22 cellular contexts compared by ENCODE assay signal in the genomic region with DNA sequence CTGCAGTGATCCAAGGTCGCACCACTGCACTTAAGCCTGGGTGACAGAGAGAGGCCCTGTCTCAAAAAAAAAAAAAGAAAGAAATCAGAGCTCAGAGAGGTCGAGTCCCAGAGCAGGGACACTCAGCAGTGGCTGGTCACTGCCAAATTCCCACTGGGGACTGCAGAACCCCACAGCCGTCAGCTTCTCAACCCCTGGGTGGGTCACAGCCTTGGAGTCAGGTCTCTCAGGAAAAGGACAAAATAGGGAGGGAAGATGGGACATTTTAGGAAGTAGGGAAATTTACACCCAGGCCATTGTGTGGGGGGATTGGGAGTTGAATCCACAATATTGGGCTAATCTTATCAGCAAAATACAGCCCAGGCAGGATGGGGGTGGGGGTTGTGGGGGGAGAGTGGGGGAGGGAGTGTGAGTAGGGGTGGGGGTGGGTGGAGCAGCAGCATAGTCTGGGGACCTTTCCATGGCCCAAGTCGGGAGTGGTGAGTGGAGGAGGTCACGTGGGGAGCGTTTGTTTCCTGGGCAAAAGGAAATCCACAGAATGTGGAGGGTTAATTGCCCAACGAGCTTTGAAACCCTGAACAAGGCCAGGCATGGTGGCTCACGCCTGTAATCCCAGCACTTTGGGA. TPM values are rescaled to one million over a fixed set of nuclear protein-coding genes. Genes with fewer than 3 reads are reported as not detected.
DNase-seq lines count a peak whose midpoint lies in the region; ATAC-seq, FAIRE-seq and TF ChIP-seq lines count a peak whose summit lies in the region.
"Had no signal": no experiment of that assay in that cellular context is flagged by ENCODE, and none has a peak within 500 bp of the region (broad histone marks: within the 10 kb centered on the region; RNA-seq: fewer than 3 reads in every experiment).

No MANE protein-coding gene starts in this region.

- H3K4me3 ChIP-seq in K562: no peak overlapping the region

- BruUV-seq in K562 (replicated peaks; lab: Mats Ljungman, UMichigan): no TSS peak

- POLR2A ChIA-PET in K562 (lab: Yijun Ruan, JAX): interaction anchor here (0.6 to 0.7 kb wide), 2 partner anchors 52 to 104 kb away, joined by 4 read pairs; no protein-coding TSS in a partner anchor

- peak overlapping the region; percentile 50; the same call in 1 of the 3 replicates for H3K27ac ChIP-seq in K562 (ENCODE audit: extremely low read depth, low read depth, low read length)
- H3K27ac ChIP-seq: RWPE1 had no signal

- 0 out of 2 replicates have a peak, but pooled peaks cover 3% of the 10 kb centered on the region for H4K20me1 ChIP-seq in K562 (replicated peaks; ENCODE audit: control insufficient read depth, insufficient read depth, low read length)

- H3K9me3 ChIP-seq in K562 (replicated peaks; ENCODE audit: control insufficient read depth, insufficient read depth, low read depth, low read length): no peaks in the 10 kb centered on the region

- no peak for DNase-seq in activated naive CD4-positive, alpha-beta T cell treated with anti-CD3 and anti-CD28 coated beads for 36 hours
- DNase-seq in activated naive CD4-positive, alpha-beta T cell treated with Interleukin-2 at 50 U/mL for 16 hours: no peak
- DNase-seq in OCI-M1 (lab: John Stamatoyannopoulos, UW): peak; percentile 12
- peak; percentile 71 to 85 (median 72) for DNase-seq in K562 (ENCODE audit: extremely low read depth in 1 of 4, low spot score in 3 of 4)
- no peak for DNase-seq in pons (ENCODE audit: low spot score)
- DNase-seq in germinal center (ENCODE audit: low spot score): no peak
- DNase-seq: H7, HFFc6, KG1, NCI-H1105, NCI-H146, NCI-H2029, NCI-H226, NCI-H510A treated with DMSO at 0.1 percent for 48 hours, NCI-H748 treated with DMSO at 0.1 percent for 48 hours had no signal

- H3K79me2 ChIP-seq in K562 (ENCODE audit: control insufficient read depth, insufficient read depth, low read length): peaks cover 21% of the 10 kb centered on the region

- TF ChIP-seq EP300 in K562 (IDR thresholded peaks at IDR 0.05; ENCODE audit: low read length): peak; percentile 52; the same call in 1 of the 2 replicates

- H3K4me2 ChIP-seq in K562 (ENCODE audit: insufficient read depth, low read length): peak overlapping the region; percentile 42; the same call in 1 of the 2 replicates

- intact Hi-C loops in activated naive CD4-positive, alpha-beta T cell treated with anti-CD3 and anti-CD28 coated beads for 36 hours (cut with micrococcal nuclease): no loop called here
- intact Hi-C loops in K562 (cut with micrococcal nuclease): no loop called here

- H3K27me3 ChIP-seq in K562 (ENCODE audit: control insufficient read depth in 2 of 2, insufficient read depth in 2 of 2, low read length in 2 of 2): no peaks in the 10 kb centered on the region

- ATAC-seq in K562 (no peak; the same call in 2 of the 3 replicates), HG02938 (IDR thresholded peaks at IDR 0.05; ENCODE audit: unreplicated experiment) (no peak)
- ATAC-seq in stimulated activated memory B cell treated with anti-CD40 and anti-IgM and Interleukin-4, amounts not matched to agents 10 μg/mL and 1 μg/mL and 100 μg/mL, for 72 hours: no peak

- H2AFZ ChIP-seq in K562 (ENCODE audit: low read depth, low read length): no peak overlapping the region

- no peak for TF ChIP-seq POLR2A in K562 (conservative IDR thresholded peaks at IDR 0.05)

- peak overlapping the region; percentile 21 for H3K27ac Mint-ChIP-seq in activated naive CD4-positive, alpha-beta T cell treated with anti-CD3 and anti-CD28 coated beads for 36 hours
- H3K27ac Mint-ChIP-seq in stimulated activated memory B cell treated with anti-CD40 and anti-IgM and Interleukin-4, amounts not matched to agents 10 μg/mL and 1 μg/mL and 100 μg/mL, for 72 hours: peak overlapping the region; percentile 66
- H3K27ac Mint-ChIP-seq: HFFc6 had no signal

- peaks cover 21 to 41% of the 10 kb centered on the region in 2 experiments; a peak in 4 of 5 replicates for H3K4me1 ChIP-seq in K562 (replicated peaks in 1 of 2; ENCODE audit: control insufficient read depth in 2 of 2, insufficient read depth in 2 of 2, low read length in 2 of 2)

- CTCF ChIA-PET in activated naive CD4-positive, alpha-beta T cell treated with anti-CD3 and anti-CD28 coated beads for 36 hours (lab: Charles Lee): interaction anchor here (0.7 to 1.4 kb wide), 2 partner anchors 10 to 63 kb away, joined by 3 to 4 read pairs; no protein-coding TSS in a partner anchor
- CTCF ChIA-PET in K562 (lab: Yijun Ruan, JAX; ENCODE audit: low intra/inter-chr PET ratio): interaction anchor here (0.7 kb wide), 1 partner anchor 598 kb away, joined by 3 read pairs; no protein-coding TSS in a partner anchor

- 18% methylated on average over 3 of the region's 8 CpGs for WGBS in K562 (ENCODE audit: insufficient coverage, low coverage, missing lambda C conversion rate)

- no peak overlapping the region for H3K4me3 Mint-ChIP-seq in activated naive CD4-positive, alpha-beta T cell treated with anti-CD3 and anti-CD28 coated beads for 36 hours
- H3K4me3 Mint-ChIP-seq in stimulated activated memory B cell treated with anti-CD40 and anti-IgM and Interleukin-4, amounts not matched to agents 10 μg/mL and 1 μg/mL and 100 μg/mL, for 72 hours: no peak overlapping the region
- H3K4me3 Mint-ChIP-seq: CD14-positive monocyte, HFFc6 had no signal

- no peaks in the 10 kb centered on the region for H3K9me1 ChIP-seq in K562 (ENCODE audit: control insufficient read depth, insufficient read depth, low read length)

- no peaks in the 10 kb centered on the region for H3K27me3 Mint-ChIP-seq in activated naive CD4-positive, alpha-beta T cell treated with anti-CD3 and anti-CD28 coated beads for 36 hours (ENCODE audit: low read depth)
- no peaks in the 10 kb centered on the region for H3K27me3 Mint-ChIP-seq in stimulated activated memory B cell treated with anti-CD40 and anti-IgM and Interleukin-4, amounts not matched to agents 10 μg/mL and 1 μg/mL and 100 μg/mL, for 72 hours

- in situ Hi-C loops in K562 (cut with MboI): loop anchor here (5.0 kb wide), 1 partner anchor 68 kb away; no protein-coding TSS in a partner anchor

- peaks cover 18% of the 10 kb centered on the region for H3K4me1 Mint-ChIP-seq in activated naive CD4-positive, alpha-beta T cell treated with anti-CD3 and anti-CD28 coated beads for 36 hours (ENCODE audit: low read depth)
- peaks cover 19% of the 10 kb centered on the region for H3K4me1 Mint-ChIP-seq in stimulated activated memory B cell treated with anti-CD40 and anti-IgM and Interleukin-4, amounts not matched to agents 10 μg/mL and 1 μg/mL and 100 μg/mL, for 72 hours

- peak overlapping the region in 1 of 2 experiments; percentile 86; a peak in 1 of 4 replicates for H3K9ac ChIP-seq in K562 (ENCODE audit: insufficient read depth in 1 of 2, low read depth in 2 of 2, low read length in 2 of 2)

- H3K36me3 ChIP-seq in K562 (ENCODE audit: control insufficient read depth, insufficient read depth, low read length): peaks cover 45% of the 10 kb centered on the region; the same call in 2 of the 3 replicates

- no peaks in the 10 kb centered on the region for H3K9me3 Mint-ChIP-seq in activated naive CD4-positive, alpha-beta T cell treated with anti-CD3 and anti-CD28 coated beads for 36 hours
- no peaks in the 10 kb centered on the region for H3K9me3 Mint-ChIP-seq in stimulated activated memory B cell treated with anti-CD40 and anti-IgM and Interleukin-4, amounts not matched to agents 10 μg/mL and 1 μg/mL and 100 μg/mL, for 72 hours
- H3K9me3 Mint-ChIP-seq: HFFc6 had no signal

- no peak for TF ChIP-seq CTCF in K562 (IDR thresholded peaks at IDR 0.05 in 2 of 3, conservative IDR thresholded peaks at IDR 0.05 in 1 of 3; ENCODE audit: insufficient read depth in 2 of 3, low read depth in 1 of 3, low read length in 3 of 3)

- peaks cover 17% of the 10 kb centered on the region for H3K36me3 Mint-ChIP-seq in activated naive CD4-positive, alpha-beta T cell treated with anti-CD3 and anti-CD28 coated beads for 36 hours (ENCODE audit: low read depth)
- peaks cover 41% of the 10 kb centered on the region for H3K36me3 Mint-ChIP-seq in stimulated activated memory B cell treated with anti-CD40 and anti-IgM and Interleukin-4, amounts not matched to agents 10 μg/mL and 1 μg/mL and 100 μg/mL, for 72 hours

- FAIRE-seq in K562 (lab: Jason Lieb, UNC): peak; percentile 66
- FAIRE-seq: A204.1, G401.6 had no signal

- no peak for TF ChIP-seq RAD21 in K562 (CRISPR knock-in tag; conservative IDR thresholded peaks at IDR 0.05 in 1 of 2, IDR thresholded peaks at IDR 0.05 in 1 of 2)

RNA-seq across cellular contexts. Expression of a gene that starts 5.0 kb away (rescaled TPM):
- total RNA-seq in activated naive CD4-positive, alpha-beta T cell treated with anti-CD3 and anti-CD28 coated beads for 36 hours: under 1 TPM; 0.83 to 0.89 TPM
- 4.8 and 5.5 TPM in 2 replicates for total RNA-seq in K562 (2011; cell fraction: chromatin; rRNA removed; ENCODE audit: low replicate concordance)
- total RNA-seq in K562 (2011; cell fraction: nucleolus; rRNA removed): 3.3 and 4.0 TPM in 2 replicates
- total RNA-seq in K562 (2011; cell fraction: nucleoplasm; rRNA removed): 4.5 and 6.3 TPM in 2 replicates
- total RNA-seq in K562 (2014; rRNA removed) (0.37 and 1.3 TPM in 2 replicates), K562 (2014; rRNA removed; fragmentation: Illumina TruSeq; extraction: Trizol) (0.18 and 0.22 TPM in 2 replicates), K562 (2015; rRNA removed; fragmentation: Illumina TruSeq; extraction: Trizol) (0.34 and 0.47 TPM in 2 replicates), K562 (2021) (0.31 and 0.76 TPM in 2 replicates)
- polyA plus RNA-seq in K562 (2011; rRNA removed) (0.13 and 0.46 TPM in 2 replicates), K562 (2014; fragmentation: Illumina TruSeq; extraction: Trizol) (0.35 TPM in 1 of 2 replicates, not detected in the other), K562 (2014; fragmentation: Nextera tagmentation; extraction: Ambion mirVana) (not detected), K562 (2014; rRNA removed) (0.43 and 0.72 TPM in 2 replicates)
- 0.29 TPM in 1 of 2 replicates, not detected in the other for polyA plus RNA-seq in K562 (2011; cell fraction: cytosol; rRNA removed)
- polyA plus RNA-seq in K562 (2011; cell fraction: nucleus; rRNA removed): 1.4 and 1.7 TPM in 2 replicates
- 0.31 and 0.60 TPM in 2 replicates for polyA plus RNA-seq in K562 (2012)
- 0.53 TPM in 1 of 2 replicates, not detected in the other for polyA minus RNA-seq in K562 (2011; rRNA and poly(A)+ RNA removed)
- polyA minus RNA-seq in K562 (2011; cell fraction: cytosol; rRNA and poly(A)+ RNA removed): not detected in 2 replicates
- 0.56 and 1.3 TPM in 2 replicates for polyA minus RNA-seq in K562 (2011; cell fraction: nucleus; rRNA and poly(A)+ RNA removed)
- total RNA-seq: HFFc6 had no signal
- polyA plus RNA-seq: CD14-positive monocyte had no signal

RNA-seq across cellular contexts. Expression of a gene that starts 6.4 kb away (rescaled TPM):
- total RNA-seq in activated naive CD4-positive, alpha-beta T cell treated with anti-CD3 and anti-CD28 coated beads for 36 hours: 100 to 1,000 TPM; 117 to 121 TPM
- 47.5 and 109 TPM in 2 replicates for total RNA-seq in K562 (2011; cell fraction: chromatin; rRNA removed; ENCODE audit: low replicate concordance)
- 178 and 201 TPM in 2 replicates for total RNA-seq in K562 (2011; cell fraction: nucleolus; rRNA removed)
- 126 and 143 TPM in 2 replicates for total RNA-seq in K562 (2011; cell fraction: nucleoplasm; rRNA removed)
- total RNA-seq in K562 (2014; rRNA removed): 186 and 224 TPM in 2 replicates
- 54.9 and 64.7 TPM in 2 replicates for total RNA-seq in K562 (2014; rRNA removed; fragmentation: Illumina TruSeq; extraction: Trizol)
- total RNA-seq in K562 (2015; rRNA removed; fragmentation: Illumina TruSeq; extraction: Trizol): 126 and 129 TPM in 2 replicates
- total RNA-seq in K562 (2021): 158 and 163 TPM in 2 replicates
- 151 and 194 TPM in 2 replicates for polyA plus RNA-seq in K562 (2011; rRNA removed)
- polyA plus RNA-seq in K562 (2011; cell fraction: cytosol; rRNA removed): 219 and 256 TPM in 2 replicates
- polyA plus RNA-seq in K562 (2011; cell fraction: nucleus; rRNA removed): 71.2 and 82.7 TPM in 2 replicates
- polyA plus RNA-seq in K562 (2012): 232 and 263 TPM in 2 replicates
- polyA plus RNA-seq in K562 (2014; fragmentation: Illumina TruSeq; extraction: Trizol): 135 and 166 TPM in 2 replicates
- 10 to 100 TPM; 11.2 to 69.8 TPM for polyA plus RNA-seq in K562 (2014; fragmentation: Nextera tagmentation; extraction: Ambion mirVana)
- polyA plus RNA-seq in K562 (2014; rRNA removed): 232 and 241 TPM in 2 replicates
- polyA minus RNA-seq in K562 (2011; rRNA and poly(A)+ RNA removed): 63.4 and 76.9 TPM in 2 replicates
- polyA minus RNA-seq in K562 (2011; cell fraction: cytosol; rRNA and poly(A)+ RNA removed): 39.6 and 74.5 TPM in 2 replicates
- polyA minus RNA-seq in K562 (2011; cell fraction: nucleus; rRNA and poly(A)+ RNA removed): 19.9 and 44.1 TPM in 2 replicates

RNA-seq across cellular contexts. Expression of a gene that starts 20.8 kb away (rescaled TPM):
- 10 to 100 TPM; 29.3 to 32.1 TPM for total RNA-seq in activated naive CD4-positive, alpha-beta T cell treated with anti-CD3 and anti-CD28 coated beads for 36 hours
- 25.5 and 71.2 TPM in 2 replicates for total RNA-seq in K562 (2011; cell fraction: chromatin; rRNA removed; ENCODE audit: low replicate concordance)
- total RNA-seq in K562 (2011; cell fraction: nucleolus; rRNA removed): 47.4 and 53.0 TPM in 2 replicates
- 44.1 and 57.1 TPM in 2 replicates for total RNA-seq in K562 (2011; cell fraction: nucleoplasm; rRNA removed)
- total RNA-seq in K562 (2014; rRNA removed): 43.0 and 45.3 TPM in 2 replicates
- 7.1 and 10.0 TPM in 2 replicates for total RNA-seq in K562 (2014; rRNA removed; fragmentation: Illumina TruSeq; extraction: Trizol)
- total RNA-seq in K562 (2015; rRNA removed; fragmentation: Illumina TruSeq; extraction: Trizol): 21.1 and 22.8 TPM in 2 replicates
- total RNA-seq in K562 (2021): 46.2 and 46.9 TPM in 2 replicates
- 22.4 and 28.1 TPM in 2 replicates for polyA plus RNA-seq in K562 (2011; rRNA removed)
- polyA plus RNA-seq in K562 (2011; cell fraction: cytosol; rRNA removed): 36.6 and 75.2 TPM in 2 replicates
- polyA plus RNA-seq in K562 (2011; cell fraction: nucleus; rRNA removed): 33.1 and 48.1 TPM in 2 replicates
- polyA plus RNA-seq in K562 (2012): 26.7 and 60.7 TPM in 2 replicates
- 22.5 and 34.3 TPM in 2 replicates for polyA plus RNA-seq in K562 (2014; fragmentation: Illumina TruSeq; extraction: Trizol)
- 1 to 10 TPM; 1.2 to 1.7 TPM for polyA plus RNA-seq in K562 (2014; fragmentation: Nextera tagmentation; extraction: Ambion mirVana)
- polyA plus RNA-seq in K562 (2014; rRNA removed): 39.7 and 42.5 TPM in 2 replicates
- 6.1 and 9.0 TPM in 2 replicates for polyA minus RNA-seq in K562 (2011; rRNA and poly(A)+ RNA removed)
- polyA minus RNA-seq in K562 (2011; cell fraction: cytosol; rRNA and poly(A)+ RNA removed): 10.4 and 19.3 TPM in 2 replicates
- 15.6 and 16.1 TPM in 2 replicates for polyA minus RNA-seq in K562 (2011; cell fraction: nucleus; rRNA and poly(A)+ RNA removed)

RNA-seq across cellular contexts. Expression of a gene that starts 21.9 kb away (rescaled TPM):
- total RNA-seq in activated naive CD4-positive, alpha-beta T cell treated with anti-CD3 and anti-CD28 coated beads for 36 hours: not detected
- 0.46 and 1.6 TPM in 2 replicates for total RNA-seq in K562 (2011; cell fraction: chromatin; rRNA removed; ENCODE audit: low replicate concordance)
- total RNA-seq in K562 (2011; cell fraction: nucleolus; rRNA removed): 1.3 and 2.0 TPM in 2 replicates
- total RNA-seq in K562 (2011; cell fraction: nucleoplasm; rRNA removed): 1.2 and 2.7 TPM in 2 replicates
- total RNA-seq in K562 (2014; rRNA removed) (0.09 and 0.53 TPM in 2 replicates), K562 (2014; rRNA removed; fragmentation: Illumina TruSeq; extraction: Trizol) (0.10 TPM in 1 of 2 replicates, not detected in the other), K562 (2015; rRNA removed; fragmentation: Illumina TruSeq; extraction: Trizol) (not detected in 2 replicates), K562 (2021) (0.75 and 0.81 TPM in 2 replicates)
- polyA plus RNA-seq in K562 (2011; rRNA removed) (0.49 and 0.70 TPM in 2 replicates), K562 (2014; fragmentation: Illumina TruSeq; extraction: Trizol) (0.51 and 0.84 TPM in 2 replicates), K562 (2014; fragmentation: Nextera tagmentation; extraction: Ambion mirVana) (not detected), K562 (2014; rRNA removed) (0.31 and 0.84 TPM in 2 replicates)
- polyA plus RNA-seq in K562 (2011; cell fraction: cytosol; rRNA removed): 0.53 and 1.9 TPM in 2 replicates
- 0.67 and 1.1 TPM in 2 replicates for polyA plus RNA-seq in K562 (2011; cell fraction: nucleus; rRNA removed)
- polyA plus RNA-seq in K562 (2012): 0.12 and 0.57 TPM in 2 replicates
- 0.78 and 2.1 TPM in 2 replicates for polyA minus RNA-seq in K562 (2011; rRNA and poly(A)+ RNA removed)
- 0.67 TPM in 1 of 2 replicates, not detected in the other for polyA minus RNA-seq in K562 (2011; cell fraction: cytosol; rRNA and poly(A)+ RNA removed)
- polyA minus RNA-seq in K562 (2011; cell fraction: nucleus; rRNA and poly(A)+ RNA removed): 0.27 and 0.33 TPM in 2 replicates
- total RNA-seq: Daoy, H7, HFFc6 had no signal

RNA-seq across cellular contexts. Expression of a gene that starts 49.5 kb away (rescaled TPM):
- not detected for total RNA-seq in activated naive CD4-positive, alpha-beta T cell treated with anti-CD3 and anti-CD28 coated beads for 36 hours
- 0.62 TPM in 1 of 2 replicates, not detected in the other for total RNA-seq in K562 (2011; cell fraction: chromatin; rRNA removed; ENCODE audit: low replicate concordance)
- 0.26 TPM in 1 of 2 replicates, not detected in the other for total RNA-seq in K562 (2011; cell fraction: nucleolus; rRNA removed)
- 0.22 TPM in 1 of 2 replicates, not detected in the other for total RNA-seq in K562 (2011; cell fraction: nucleoplasm; rRNA removed)
- total RNA-seq in K562 (2014; rRNA removed) (not detected in 2 replicates), K562 (2014; rRNA removed; fragmentation: Illumina TruSeq; extraction: Trizol) (not detected in 2 replicates), K562 (2015; rRNA removed; fragmentation: Illumina TruSeq; extraction: Trizol) (not detected in 2 replicates), K562 (2021) (not detected in 2 replicates)
- polyA plus RNA-seq in K562 (2011; rRNA removed) (0.15 and 0.35 TPM in 2 replicates), K562 (2014; fragmentation: Illumina TruSeq; extraction: Trizol) (not detected in 2 replicates), K562 (2014; fragmentation: Nextera tagmentation; extraction: Ambion mirVana) (under 1 TPM in 1 of 2 experiments, not detected in 1; 0.06 TPM), K562 (2014; rRNA removed) (not detected in 2 replicates)
- polyA plus RNA-seq in K562 (2011; cell fraction: cytosol; rRNA removed): 0.10 and 0.18 TPM in 2 replicates
- 0.18 and 0.28 TPM in 2 replicates for polyA plus RNA-seq in K562 (2011; cell fraction: nucleus; rRNA removed)
- polyA plus RNA-seq in K562 (2012): 0.12 TPM in 1 of 2 replicates, not detected in the other
- polyA minus RNA-seq in K562 (2011; rRNA and poly(A)+ RNA removed): not detected in 2 replicates
- polyA minus RNA-seq in K562 (2011; cell fraction: cytosol; rRNA and poly(A)+ RNA removed): not detected in 2 replicates
- polyA minus RNA-seq in K562 (2011; cell fraction: nucleus; rRNA and poly(A)+ RNA removed): 0.22 and 0.27 TPM in 2 replicates
- total RNA-seq: Daoy, H7, HFFc6 had no signal
- polyA plus RNA-seq: CD14-positive monocyte had no signal

Comparison
In these comparisons a context has a peak if more than half of its experiments do, and no peak if none do; other contexts are left out.
1. DNase-seq: peak in OCI-M1 (single experiment) and K562 (4 of 4); none in activated naive CD4-positive, alpha-beta T cell treated with anti-CD3 and anti-CD28 coated beads for 36 hours (single experiment), activated naive CD4-positive, alpha-beta T cell treated with Interleukin-2 at 50 U/mL for 16 hours (single experiment), pons (single experiment) and germinal center (single experiment).